In the genomic region with DNA sequence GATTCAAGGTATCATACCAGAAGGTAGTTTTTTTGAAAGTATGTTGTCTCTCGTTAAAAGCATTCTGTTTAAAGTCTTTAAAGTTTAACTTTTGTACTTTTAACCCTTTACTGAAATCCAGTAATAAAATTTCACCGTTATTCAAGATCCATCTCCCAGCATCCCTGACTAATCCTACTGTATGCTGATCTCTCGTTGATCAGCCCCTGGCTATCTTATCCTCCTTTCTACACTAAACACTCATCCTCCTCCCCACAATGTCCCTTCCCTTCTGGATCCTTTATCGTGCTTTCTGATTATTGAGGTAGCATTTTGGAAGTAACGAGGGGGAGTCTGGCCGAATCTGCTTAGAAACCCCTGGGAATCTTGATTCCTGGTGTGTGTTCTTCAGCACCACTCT, we compare ENCODE assay signal across 8 cellular contexts. TPM values are rescaled to one million over a fixed set of nuclear protein-coding genes. Genes with fewer than 3 reads are reported as not detected.
DNase-seq lines count a peak whose midpoint lies in the region; ATAC-seq and TF ChIP-seq lines count a peak whose summit lies in the region.

No MANE protein-coding gene starts in this region.

- WGBS in thymus = 1% methylated on average over 6 of the region's 6 CpGs

- H3K4me1 Mint-ChIP-seq in activated T-cell treated with anti-CD3 and anti-CD28 coated beads, Interleukin-2, amount 50 U/mL, for 24 hours (ENCODE audit: low read depth) = peaks cover 64% of the 10 kb centered on the region
- H3K4me1 Mint-ChIP-seq in activated T-helper 17 cell treated with anti-CD3 and anti-CD28 coated beads, Interleukin-2, amount 50 U/mL, for 72 hours = peaks cover 40% of the 10 kb centered on the region

- no peak for ATAC-seq in activated T-helper 17 cell treated with anti-CD3 and anti-CD28 coated beads, Interleukin-2, amount 50 U/mL, for 72 hours (replicated peaks)
- ATAC-seq in HG03469 (IDR thresholded peaks at IDR 0.05; ENCODE audit: unreplicated experiment) = no peak
- no peak for ATAC-seq in omental fat pad (ENCODE audit: low FRiP score)

- peaks cover 6% of the 10 kb centered on the region for H3K4me1 ChIP-seq in thymus (ENCODE audit: control insufficient read depth, insufficient read depth, low read length)

- no peaks in the 10 kb centered on the region for H3K9me3 Mint-ChIP-seq in activated T-cell treated with anti-CD3 and anti-CD28 coated beads, Interleukin-2, amount 50 U/mL, for 24 hours
- no peaks in the 10 kb centered on the region for H3K9me3 Mint-ChIP-seq in activated T-helper 17 cell treated with anti-CD3 and anti-CD28 coated beads, Interleukin-2, amount 50 U/mL, for 72 hours

- no peak for DNase-seq in activated T-cell treated with anti-CD3 and anti-CD28 coated beads, Interleukin-2, amount 50 U/mL, for 24 hours
- DNase-seq in activated T-cell treated with anti-CD3 and anti-CD28 coated beads, Interleukin-2, amount 50 U/mL, for 48 hours = no peak
- DNase-seq in kidney epithelial cell (ENCODE audit: low read depth) (no peak), NOMO-1 (lab: John Stamatoyannopoulos, UW; ENCODE audit: unreplicated experiment in 2 of 2) (no peak), omental fat pad (ENCODE audit: low spot score) (no peak)

- H3K4me3 ChIP-seq in kidney epithelial cell (ENCODE audit: low read depth, low read length) (peak overlapping the region; percentile 58), thymus (ENCODE audit: low read length) (peak overlapping the region; percentile 79)

- no peaks in the 10 kb centered on the region for H3K9me3 ChIP-seq in thymus (ENCODE audit: control insufficient read depth)

- H3K27me3 Mint-ChIP-seq in activated T-cell treated with anti-CD3 and anti-CD28 coated beads, Interleukin-2, amount 50 U/mL, for 24 hours = no peaks in the 10 kb centered on the region
- H3K27me3 Mint-ChIP-seq in activated T-helper 17 cell treated with anti-CD3 and anti-CD28 coated beads, Interleukin-2, amount 50 U/mL, for 72 hours = no peaks in the 10 kb centered on the region

- H3K27me3 ChIP-seq in kidney epithelial cell (ENCODE audit: control insufficient read depth, insufficient read depth, low read length) (no peaks in the 10 kb centered on the region), thymus (ENCODE audit: control insufficient read depth, insufficient read depth) (no peaks in the 10 kb centered on the region)

- H3K36me3 ChIP-seq in kidney epithelial cell (ENCODE audit: control insufficient read depth, insufficient read depth, low read length) (no peaks in the 10 kb centered on the region), thymus (ENCODE audit: control insufficient read depth, insufficient read depth) (no peaks in the 10 kb centered on the region)

- TF ChIP-seq CTCF in kidney epithelial cell (IDR thresholded peaks at IDR 0.05; ENCODE audit: insufficient read depth, low read length, poor library complexity, severe bottlenecking) = no peak
- no peak for TF ChIP-seq CTCF in omental fat pad (IDR thresholded peaks at IDR 0.05)

- H3K27ac ChIP-seq in thymus (ENCODE audit: low read depth) = no peak overlapping the region

- peaks cover 57% of the 10 kb centered on the region for H3K36me3 Mint-ChIP-seq in activated T-cell treated with anti-CD3 and anti-CD28 coated beads, Interleukin-2, amount 50 U/mL, for 24 hours (ENCODE audit: low read depth)
- peaks cover 65% of the 10 kb centered on the region for H3K36me3 Mint-ChIP-seq in activated T-helper 17 cell treated with anti-CD3 and anti-CD28 coated beads, Interleukin-2, amount 50 U/mL, for 72 hours (ENCODE audit: low read depth)

- H3K27ac Mint-ChIP-seq in activated T-cell treated with anti-CD3 and anti-CD28 coated beads, Interleukin-2, amount 50 U/mL, for 24 hours = peak overlapping the region; percentile 95
- peak overlapping the region; percentile 100 for H3K27ac Mint-ChIP-seq in activated T-helper 17 cell treated with anti-CD3 and anti-CD28 coated beads, Interleukin-2, amount 50 U/mL, for 72 hours

- peak overlapping the region; percentile 99 for H3K4me3 Mint-ChIP-seq in activated T-cell treated with anti-CD3 and anti-CD28 coated beads, Interleukin-2, amount 50 U/mL, for 24 hours
- H3K4me3 Mint-ChIP-seq in activated T-helper 17 cell treated with anti-CD3 and anti-CD28 coated beads, Interleukin-2, amount 50 U/mL, for 72 hours = peak overlapping the region; percentile 98

RNA-seq across cellular contexts. Expression of a gene that starts 1.3 kb away (rescaled TPM):
- total RNA-seq in activated T-helper 17 cell treated with anti-CD3 and anti-CD28 coated beads, Interleukin-2, amount 50 U/mL, for 72 hours = 10 to 100 TPM; 57.2 to 71.4 TPM
- total RNA-seq in kidney epithelial cell (46.8 and 51.4 TPM in 2 replicates), omental fat pad (10 to 100 TPM; 38.5 to 45.5 (median 42.3) TPM)
- polyA plus RNA-seq in thymus = 43.4 TPM
